In the genomic region with DNA sequence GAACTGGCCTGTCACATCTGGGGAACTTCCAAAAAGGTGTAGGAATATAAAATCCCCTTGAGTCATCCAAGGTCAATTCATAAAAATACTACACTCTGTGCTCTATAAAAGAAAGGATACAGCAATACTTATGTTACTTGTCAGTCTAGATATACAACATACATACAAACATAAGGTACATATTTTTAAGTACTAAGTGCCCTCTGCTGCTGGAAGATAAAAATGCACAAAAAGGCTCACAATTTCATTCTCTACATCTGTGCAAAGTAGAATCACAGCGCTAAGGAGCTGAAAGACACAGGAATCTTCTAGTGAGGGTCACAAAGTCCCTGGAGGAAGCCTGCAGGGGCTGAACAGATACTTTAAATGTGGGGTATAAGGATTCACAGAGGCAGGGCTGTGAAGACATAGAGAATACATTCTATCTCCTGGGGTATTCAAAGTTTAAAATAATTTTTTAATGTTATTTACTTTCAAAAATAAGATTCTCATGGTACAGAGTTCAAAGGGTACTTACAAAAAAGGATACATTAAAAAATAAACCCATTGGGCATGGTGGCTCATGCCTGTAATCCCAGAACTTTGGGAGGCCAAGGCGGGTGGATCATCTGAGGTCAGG, we compare ENCODE assay signal across 8 cellular contexts. TPM values are rescaled to one million over a fixed set of nuclear protein-coding genes. Genes with fewer than 3 reads are reported as not detected.
A peak's percentile ranks its signal among the peaks of the same experiment; 100 is the strongest.
DNase-seq lines count a peak whose midpoint lies in the region; ATAC-seq and TF ChIP-seq lines count a peak whose summit lies in the region.

No MANE protein-coding gene starts in this region.

- WGBS in heart left ventricle, 4 donors = 45 to 54% (median 49%) methylated on average over 2 of the region's 2 CpGs

- peaks cover 0 to 32% (median 7%) of the 10 kb centered on the region in 12 donors for H3K4me1 ChIP-seq in heart left ventricle

- H3K27me3 ChIP-seq in heart left ventricle = no peaks in the 10 kb centered on the region

- ATAC-seq in HG03432 (IDR thresholded peaks at IDR 0.05; ENCODE audit: unreplicated experiment) (peak; percentile 64), heart left ventricle (peak in 3 of 4 donors; percentile 45 to 64 (median 58)), GM18519 (IDR thresholded peaks at IDR 0.05; ENCODE audit: low FRiP score, unreplicated experiment) (no peak)

- intact Hi-C loops in heart left ventricle (cut with DNase I) = loop anchor here in 9 of 10 donors (1.0 to 10.0 kb wide), 7 partner anchors 37 to 1272 kb away; a partner anchor contains a TSS

- DNase-seq in stimulated activated CD4-positive, alpha-beta T cell treated with anti-CD3 and anti-CD28 coated beads, Interleukin-15, amount 100 ng/mL, for 24 hours = peak; percentile 20
- DNase-seq in stimulated activated CD4-positive, alpha-beta T cell treated with anti-CD3 and anti-CD28 coated beads, Interleukin-4, amount 100 ng/mL, for 4 hours = no peak
- DNase-seq in NCI-H460 (ENCODE audit: extremely low read depth, low read depth) = peak; percentile 70
- DNase-seq in activated naive CD4-positive, alpha-beta T cell treated with anti-CD3 and anti-CD28 coated beads, Interleukin-2, amount 50 U/mL, for 16 hours = peak; percentile 16
- peak in 1 of 5 donors; percentile 20 for DNase-seq in heart left ventricle
- DNase-seq in retinal pigment epithelial cell (ENCODE audit: low read depth) = no peak

- H3K4me3 ChIP-seq in heart left ventricle (no peak overlapping the region), retinal pigment epithelial cell (ENCODE audit: low read length) (no peak overlapping the region)

- no peaks in the 10 kb centered on the region for H3K36me3 ChIP-seq in heart left ventricle

- TF ChIP-seq POLR2A in heart left ventricle (IDR thresholded peaks at IDR 0.05) = no peak

- TF ChIP-seq CTCF in heart left ventricle (IDR thresholded peaks at IDR 0.05) = peak; percentile 25 to 77 (median 58)
- TF ChIP-seq CTCF in retinal pigment epithelial cell (conservative IDR thresholded peaks at IDR 0.05; ENCODE audit: low read depth, low read length) = peak; percentile 60

- H3K27ac ChIP-seq in heart left ventricle = no peak overlapping the region

- H3K9me3 ChIP-seq in heart left ventricle = peaks cover 0 to 23% (median 2%) of the 10 kb centered on the region in 12 donors

RNA-seq across cellular contexts. Expression of a gene that starts 10.2 kb away (rescaled TPM):
- 38.9 and 41.7 TPM in 2 replicates for total RNA-seq in NCI-H460 (2014; rRNA removed; shearing (Covaris generic))
- 20.5 and 26.1 TPM in 2 replicates for polyA plus RNA-seq in NCI-H460 (2014; cell fraction: nucleus; rRNA removed)
- 10 to 100 TPM; 18.1 to 25.9 (median 23.6) TPM for total RNA-seq in heart left ventricle
- 10 to 100 TPM; 22.6 to 22.9 TPM for polyA plus RNA-seq in heart left ventricle

RNA-seq across cellular contexts. Expression of a gene that starts 35.5 kb away (rescaled TPM):
- total RNA-seq in NCI-H460 (2014; rRNA removed; shearing (Covaris generic)) = 54.1 and 55.4 TPM in 2 replicates
- polyA plus RNA-seq in NCI-H460 (2014; cell fraction: nucleus; rRNA removed) = 60.3 and 83.9 TPM in 2 replicates
- total RNA-seq in heart left ventricle = 100 to 1,000 TPM in 8 of 9 donors, 10 to 100 TPM in 1; 92.7 to 327 (median 114) TPM
- 100 to 1,000 TPM in 1 of 2 donors, 10 to 100 TPM in 1; 78.8 to 106 TPM for polyA plus RNA-seq in heart left ventricle

Comparison
In these comparisons a context has a peak if more than half of its experiments do, and no peak if none do; other contexts are left out.
1. DNase-seq: peak in stimulated activated CD4-positive, alpha-beta T cell treated with anti-CD3 and anti-CD28 coated beads, Interleukin-15, amount 100 ng/mL, for 24 hours (single experiment), NCI-H460 (single experiment) and activated naive CD4-positive, alpha-beta T cell treated with anti-CD3 and anti-CD28 coated beads, Interleukin-2, amount 50 U/mL, for 16 hours (single experiment); none in stimulated activated CD4-positive, alpha-beta T cell treated with anti-CD3 and anti-CD28 coated beads, Interleukin-4, amount 100 ng/mL, for 4 hours (0 of 2) and retinal pigment epithelial cell (single experiment).